Comparison of ENCODE assay signal across 27 cellular contexts in the genomic region with DNA sequence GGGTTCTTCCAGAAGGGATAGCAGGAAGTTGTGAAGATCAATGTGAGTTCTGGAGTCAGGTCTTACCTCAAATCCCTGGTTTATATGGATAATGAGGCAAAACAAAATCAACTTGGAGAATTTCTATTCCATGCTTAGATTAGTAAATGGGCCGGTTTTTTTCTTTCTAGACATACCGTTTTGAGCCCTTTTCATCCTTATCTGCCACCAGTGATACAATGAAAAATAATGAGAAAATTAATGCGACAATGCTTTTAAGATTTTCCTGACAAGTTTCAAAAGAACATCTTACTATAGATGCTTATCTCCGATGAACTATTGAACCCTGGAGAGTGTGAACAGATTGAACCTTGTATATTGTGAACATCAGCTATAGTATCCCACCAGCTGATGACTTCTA.
"Had no signal": no experiment of that assay in that cellular context is flagged by ENCODE, and none has a peak within 500 bp of the region (broad histone marks: within the 10 kb centered on the region; RNA-seq: fewer than 3 reads in every experiment).

No MANE protein-coding gene starts in this region.

- DNase-seq: cortex of kidney; effector CD4-positive, alpha-beta T cell; foreskin fibroblast; gastrocnemius medialis; head of caudate nucleus; kidney; mucosa of descending colon; naive B cell; nephron progenitor cell; stimulated activated CD4-positive, alpha-beta T cell treated with anti-CD3 and anti-CD28 coated beads, Interleukin-12 subunit alpha, Interleukin-12 subunit beta, amount 100 ng/mL, for 4 hours; stimulated activated CD4-positive, alpha-beta T cell treated with anti-CD3 and anti-CD28 coated beads, Interleukin-1b, Interleukin-23, amount 100 ng/mL, for 48 hours; stimulated activated CD4-positive, alpha-beta T cell treated with anti-CD3 and anti-CD28 coated beads, Interleukin-4, amount 100 ng/mL, for 1 hour; stimulated activated CD8-positive, alpha-beta memory T cell treated with anti-CD3 and anti-CD28 coated beads, Interleukin-4, amount 100 ng/mL, for 48 hours; stimulated activated naive CD4-positive, alpha-beta T cell; stimulated activated naive CD8-positive, alpha-beta T cell treated with anti-CD3 and anti-CD28 coated beads, Interleukin-15, amount 100 ng/mL, for 72 hours; transverse colon had no signal

- H3K4me3 ChIP-seq: gastrocnemius medialis, lung, mucosa of descending colon, prostate gland, right atrium auricular region, smooth muscle cell, suprapubic skin, transverse colon had no signal

- ATAC-seq: esophagus mucosa; gastrocnemius medialis; left lobe of liver; mucosa of descending colon; sciatic nerve; stimulated activated naive CD8-positive, alpha-beta T cell treated with anti-CD3 and anti-CD28 coated beads, Interleukin-15, amount 100 ng/mL, for 72 hours had no signal

- H3K4me1 ChIP-seq: gastrocnemius medialis, prostate gland, right atrium auricular region, suprapubic skin had no signal

- H3K27me3 ChIP-seq: gastrocnemius medialis, neutrophil, right atrium auricular region, suprapubic skin, transverse colon had no signal

- H3K36me3 ChIP-seq: gastrocnemius medialis, neutrophil, prostate gland, right atrium auricular region, suprapubic skin, transverse colon had no signal

- H3K27ac ChIP-seq: epithelial cell of prostate, gastrocnemius medialis, neutrophil, prostate gland, right atrium auricular region, suprapubic skin, transverse colon had no signal

- H3K9me3 Mint-ChIP-seq: memory B cell; nephron progenitor cell; stimulated activated naive CD8-positive, alpha-beta T cell treated with anti-CD3 and anti-CD28 coated beads, Interleukin-15, amount 100 ng/mL, for 72 hours had no signal

- H3K4me3 Mint-ChIP-seq: memory B cell; naive B cell; nephron progenitor cell; stimulated activated naive CD8-positive, alpha-beta T cell treated with anti-CD3 and anti-CD28 coated beads, Interleukin-15, amount 100 ng/mL, for 72 hours had no signal

- H3K27me3 Mint-ChIP-seq: memory B cell; stimulated activated naive CD8-positive, alpha-beta T cell treated with anti-CD3 and anti-CD28 coated beads, Interleukin-15, amount 100 ng/mL, for 72 hours had no signal

- H3K4me2 ChIP-seq: smooth muscle cell had no signal

- H3K9me3 ChIP-seq: gastrocnemius medialis, mucosa of descending colon, neutrophil, prostate gland, right atrium auricular region, suprapubic skin, transverse colon had no signal

- H3K36me3 Mint-ChIP-seq: memory B cell, naive B cell had no signal

- H3K27ac Mint-ChIP-seq: memory B cell, nephron progenitor cell had no signal
